ENCODE assay signal across 2 cellular contexts in genomic region chr2:46317092-46317486, GRCh38.
TF ChIP-seq lines count a peak whose summit lies in the region.

No MANE protein-coding gene starts in this region.

TF ChIP-seq in liver, 16 proteins besides CTCF, POLR2A, EP300 and RAD21 (continued from another document):
- TF ChIP-seq YY1 (IDR thresholded peaks at IDR 0.05): peak; percentile 14

TF ChIP-seq in HepG2, 621 proteins besides CTCF, POLR2A, EP300 and RAD21:
- TF ChIP-seq FLYWCH1 (CRISPR knock-in tag; IDR thresholded peaks at IDR 0.05): no peak
- no peak for TF ChIP-seq CBFB (CRISPR knock-in tag; IDR thresholded peaks at IDR 0.05)
- TF ChIP-seq RFXANK (CRISPR knock-in tag; IDR thresholded peaks at IDR 0.05): no peak
- TF ChIP-seq, protein P1, sequence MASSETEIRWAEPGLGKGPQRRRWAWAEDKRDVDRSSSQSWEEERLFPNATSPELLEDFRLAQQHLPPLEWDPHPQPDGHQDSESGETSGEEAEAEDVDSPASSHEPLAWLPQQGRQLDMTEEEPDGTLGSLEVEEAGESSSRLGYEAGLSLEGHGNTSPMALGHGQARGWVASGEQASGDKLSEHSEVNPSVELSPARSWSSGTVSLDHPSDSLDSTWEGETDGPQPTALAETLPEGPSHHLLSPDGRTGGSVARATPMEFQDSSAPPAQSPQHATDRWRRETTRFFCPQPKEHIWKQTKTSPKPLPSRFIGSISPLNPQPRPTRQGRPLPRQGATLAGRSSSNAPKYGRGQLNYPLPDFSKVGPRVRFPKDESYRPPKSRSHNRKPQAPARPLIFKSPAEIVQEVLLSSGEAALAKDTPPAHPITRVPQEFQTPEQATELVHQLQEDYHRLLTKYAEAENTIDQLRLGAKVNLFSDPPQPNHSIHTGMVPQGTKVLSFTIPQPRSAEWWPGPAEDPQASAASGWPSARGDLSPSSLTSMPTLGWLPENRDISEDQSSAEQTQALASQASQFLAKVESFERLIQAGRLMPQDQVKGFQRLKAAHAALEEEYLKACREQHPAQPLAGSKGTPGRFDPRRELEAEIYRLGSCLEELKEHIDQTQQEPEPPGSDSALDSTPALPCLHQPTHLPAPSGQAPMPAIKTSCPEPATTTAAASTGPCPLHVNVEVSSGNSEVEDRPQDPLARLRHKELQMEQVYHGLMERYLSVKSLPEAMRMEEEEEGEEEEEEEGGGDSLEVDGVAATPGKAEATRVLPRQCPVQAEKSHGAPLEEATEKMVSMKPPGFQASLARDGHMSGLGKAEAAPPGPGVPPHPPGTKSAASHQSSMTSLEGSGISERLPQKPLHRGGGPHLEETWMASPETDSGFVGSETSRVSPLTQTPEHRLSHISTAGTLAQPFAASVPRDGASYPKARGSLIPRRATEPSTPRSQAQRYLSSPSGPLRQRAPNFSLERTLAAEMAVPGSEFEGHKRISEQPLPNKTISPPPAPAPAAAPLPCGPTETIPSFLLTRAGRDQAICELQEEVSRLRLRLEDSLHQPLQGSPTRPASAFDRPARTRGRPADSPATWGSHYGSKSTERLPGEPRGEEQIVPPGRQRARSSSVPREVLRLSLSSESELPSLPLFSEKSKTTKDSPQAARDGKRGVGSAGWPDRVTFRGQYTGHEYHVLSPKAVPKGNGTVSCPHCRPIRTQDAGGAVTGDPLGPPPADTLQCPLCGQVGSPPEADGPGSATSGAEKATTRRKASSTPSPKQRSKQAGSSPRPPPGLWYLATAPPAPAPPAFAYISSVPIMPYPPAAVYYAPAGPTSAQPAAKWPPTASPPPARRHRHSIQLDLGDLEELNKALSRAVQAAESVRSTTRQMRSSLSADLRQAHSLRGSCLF (CRISPR knock-in tag; IDR thresholded peaks at IDR 0.05; ENCODE audit: borderline replicate concordance): no peak
- no peak for TF ChIP-seq TIGD3 (CRISPR knock-in tag; IDR thresholded peaks at IDR 0.05; ENCODE audit: borderline replicate concordance)
- TF ChIP-seq EHMT2 (IDR thresholded peaks at IDR 0.05; ENCODE audit: borderline replicate concordance, low read depth, low read length): no peak
- TF ChIP-seq SP1 (IDR thresholded peaks at IDR 0.05): no peak
- no peak for TF ChIP-seq SP1 (CRISPR knock-in tag; IDR thresholded peaks at IDR 0.05)
- TF ChIP-seq ZBTB33 (CRISPR knock-in tag; IDR thresholded peaks at IDR 0.05): no peak
- TF ChIP-seq ZNF598 (CRISPR knock-in tag; IDR thresholded peaks at IDR 0.05; ENCODE audit: borderline replicate concordance): no peak
- TF ChIP-seq PAX8 (CRISPR knock-in tag; IDR thresholded peaks at IDR 0.05; ENCODE audit: borderline replicate concordance): no peak
- no peak for TF ChIP-seq KLF11 (CRISPR knock-in tag; IDR thresholded peaks at IDR 0.05)
- TF ChIP-seq TBP (CRISPR knock-in tag; IDR thresholded peaks at IDR 0.05): no peak
- no peak for TF ChIP-seq ZNF543 (CRISPR knock-in tag; IDR thresholded peaks at IDR 0.05)
- no peak for TF ChIP-seq PHF8 (CRISPR knock-in tag; IDR thresholded peaks at IDR 0.05)
- no peak for TF ChIP-seq ZNF646 (CRISPR knock-in tag; IDR thresholded peaks at IDR 0.05)
- TF ChIP-seq UBTF (CRISPR knock-in tag; IDR thresholded peaks at IDR 0.05): no peak
- TF ChIP-seq MEIS2 (CRISPR knock-in tag; IDR thresholded peaks at IDR 0.05): no peak
- TF ChIP-seq, protein P2, sequence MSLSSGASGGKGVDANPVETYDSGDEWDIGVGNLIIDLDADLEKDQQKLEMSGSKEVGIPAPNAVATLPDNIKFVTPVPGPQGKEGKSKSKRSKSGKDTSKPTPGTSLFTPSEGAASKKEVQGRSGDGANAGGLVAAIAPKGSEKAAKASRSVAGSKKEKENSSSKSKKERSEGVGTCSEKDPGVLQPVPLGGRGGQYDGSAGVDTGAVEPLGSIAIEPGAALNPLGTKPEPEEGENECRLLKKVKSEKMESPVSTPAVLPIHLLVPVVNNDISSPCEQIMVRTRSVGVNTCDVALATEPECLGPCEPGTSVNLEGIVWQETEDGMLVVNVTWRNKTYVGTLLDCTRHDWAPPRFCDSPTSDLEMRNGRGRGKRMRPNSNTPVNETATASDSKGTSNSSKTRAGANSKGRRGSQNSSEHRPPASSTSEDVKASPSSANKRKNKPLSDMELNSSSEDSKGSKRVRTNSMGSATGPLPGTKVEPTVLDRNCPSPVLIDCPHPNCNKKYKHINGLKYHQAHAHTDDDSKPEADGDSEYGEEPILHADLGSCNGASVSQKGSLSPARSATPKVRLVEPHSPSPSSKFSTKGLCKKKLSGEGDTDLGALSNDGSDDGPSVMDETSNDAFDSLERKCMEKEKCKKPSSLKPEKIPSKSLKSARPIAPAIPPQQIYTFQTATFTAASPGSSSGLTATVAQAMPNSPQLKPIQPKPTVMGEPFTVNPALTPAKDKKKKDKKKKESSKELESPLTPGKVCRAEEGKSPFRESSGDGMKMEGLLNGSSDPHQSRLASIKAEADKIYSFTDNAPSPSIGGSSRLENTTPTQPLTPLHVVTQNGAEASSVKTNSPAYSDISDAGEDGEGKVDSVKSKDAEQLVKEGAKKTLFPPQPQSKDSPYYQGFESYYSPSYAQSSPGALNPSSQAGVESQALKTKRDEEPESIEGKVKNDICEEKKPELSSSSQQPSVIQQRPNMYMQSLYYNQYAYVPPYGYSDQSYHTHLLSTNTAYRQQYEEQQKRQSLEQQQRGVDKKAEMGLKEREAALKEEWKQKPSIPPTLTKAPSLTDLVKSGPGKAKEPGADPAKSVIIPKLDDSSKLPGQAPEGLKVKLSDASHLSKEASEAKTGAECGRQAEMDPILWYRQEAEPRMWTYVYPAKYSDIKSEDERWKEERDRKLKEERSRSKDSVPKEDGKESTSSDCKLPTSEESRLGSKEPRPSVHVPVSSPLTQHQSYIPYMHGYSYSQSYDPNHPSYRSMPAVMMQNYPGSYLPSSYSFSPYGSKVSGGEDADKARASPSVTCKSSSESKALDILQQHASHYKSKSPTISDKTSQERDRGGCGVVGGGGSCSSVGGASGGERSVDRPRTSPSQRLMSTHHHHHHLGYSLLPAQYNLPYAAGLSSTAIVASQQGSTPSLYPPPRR (CRISPR knock-in tag; IDR thresholded peaks at IDR 0.05; ENCODE audit: borderline replicate concordance): no peak
- TF ChIP-seq, protein P3, sequence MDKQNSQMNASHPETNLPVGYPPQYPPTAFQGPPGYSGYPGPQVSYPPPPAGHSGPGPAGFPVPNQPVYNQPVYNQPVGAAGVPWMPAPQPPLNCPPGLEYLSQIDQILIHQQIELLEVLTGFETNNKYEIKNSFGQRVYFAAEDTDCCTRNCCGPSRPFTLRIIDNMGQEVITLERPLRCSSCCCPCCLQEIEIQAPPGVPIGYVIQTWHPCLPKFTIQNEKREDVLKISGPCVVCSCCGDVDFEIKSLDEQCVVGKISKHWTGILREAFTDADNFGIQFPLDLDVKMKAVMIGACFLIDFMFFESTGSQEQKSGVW (CRISPR knock-in tag; IDR thresholded peaks at IDR 0.05; ENCODE audit: borderline replicate concordance): no peak
